13 cellular contexts compared by ENCODE assay signal in the genomic region with DNA sequence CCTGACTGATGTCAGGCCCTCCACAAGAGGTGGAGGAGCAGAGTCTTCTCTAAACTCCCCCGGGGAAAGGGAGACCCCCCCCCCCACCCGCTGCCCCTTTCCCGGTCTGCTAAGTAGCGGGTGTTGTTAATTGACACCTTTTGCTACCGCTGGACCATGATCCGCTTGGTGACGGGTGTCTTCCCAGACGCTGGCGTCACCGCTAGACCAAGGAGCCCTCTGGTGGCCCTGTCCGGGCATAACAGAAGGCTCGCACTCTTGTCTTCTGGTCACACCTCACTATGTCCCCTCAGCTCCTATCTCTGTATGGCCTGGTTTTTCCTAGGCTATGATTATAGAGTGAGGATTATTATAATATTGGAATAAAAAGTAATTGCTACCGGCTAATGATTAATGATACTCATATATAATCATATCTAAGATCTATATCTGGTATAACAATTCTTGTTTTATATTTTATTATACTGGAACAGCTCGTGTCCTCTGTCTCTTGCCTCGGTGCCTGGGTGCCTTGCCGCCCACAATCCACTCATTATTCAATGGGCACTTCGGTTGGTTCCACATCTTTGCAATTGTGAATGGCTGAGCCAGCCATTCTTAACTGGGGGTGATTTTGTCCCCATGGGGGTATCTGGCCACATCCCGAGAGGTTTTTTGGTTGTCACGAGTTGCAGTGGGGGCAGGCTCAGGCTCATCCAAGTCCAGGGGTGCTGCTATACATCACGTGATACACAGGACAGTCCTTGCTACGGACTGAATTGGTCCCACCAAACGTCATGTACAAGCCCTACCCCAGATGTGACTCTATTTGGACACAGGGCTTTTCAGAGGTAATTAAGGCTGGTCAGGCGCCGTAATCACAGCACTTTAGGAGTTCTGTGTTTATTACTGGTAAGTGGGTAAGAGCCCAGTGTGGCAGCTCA. TPM values are rescaled to one million over a fixed set of nuclear protein-coding genes. Genes with fewer than 3 reads are reported as not detected.
DNase-seq lines count a peak whose midpoint lies in the region; TF ChIP-seq lines count a peak whose summit lies in the region.
"Not testable (repeated sequence)": the region's sequence is repeated elsewhere in the genome, so short reads cannot be mapped to it uniquely, and the experiment has no call there.
"Had no signal": no experiment of that assay in that cellular context is flagged by ENCODE, and none has a peak within 500 bp of the region (broad histone marks: within the 10 kb centered on the region; RNA-seq: fewer than 3 reads in every experiment).

No MANE protein-coding gene starts in this region.

- BruUV-seq in MCF 10A (replicated peaks; lab: Mats Ljungman, UMichigan) = not testable (repeated sequence)

- peak; percentile 21 for DNase-seq in DMS53 (lab: John Stamatoyannopoulos, UW)
- DNase-seq in NCI-H69 (lab: John Stamatoyannopoulos, UW) = peak; percentile 6
- peak; percentile 9 for DNase-seq in MCF 10A (ENCODE audit: unreplicated experiment)
- peak; percentile 50 to 65 (median 58) for DNase-seq in immature natural killer cell
- DNase-seq in osteoblast (ENCODE audit: insufficient read length, low spot score, missing footprints) = not testable (repeated sequence)

- not testable (repeated sequence) for H3K4me2 ChIP-seq in SU-DHL-6 (ENCODE audit: low read depth, low read length, poor library complexity, severe bottlenecking); osteoblast (ENCODE audit: insufficient read depth, low read length)

- not testable (repeated sequence) for H3K27me3 Mint-ChIP-seq in MCF 10A (ENCODE audit: insufficient read depth, unreplicated experiment)
- H3K27me3 Mint-ChIP-seq in immature natural killer cell (ENCODE audit: low read depth in 3 of 3) = peaks cover 8 to 26% (median 21%) of the 10 kb centered on the region in 3 donors

- not testable (repeated sequence) for H3K36me3 ChIP-seq in HEK293 (ENCODE audit: control insufficient read depth in 2 of 2, insufficient read depth in 1 of 2, low read length in 2 of 2); SU-DHL-6 (ENCODE audit: low read length); osteoblast (ENCODE audit: insufficient read depth, low read length)

- H3K9me3 Mint-ChIP-seq in MCF 10A (ENCODE audit: unreplicated experiment) = peaks cover 21% of the 10 kb centered on the region
- not testable (repeated sequence) for H3K9me3 Mint-ChIP-seq in immature natural killer cell

- not testable (repeated sequence) for H3K4me3 Mint-ChIP-seq in MCF 10A (ENCODE audit: unreplicated experiment)
- H3K4me3 Mint-ChIP-seq in immature natural killer cell = peak overlapping the region; percentile 43 to 73 (median 69)

- H3K9ac ChIP-seq in SU-DHL-6 (ENCODE audit: low read length) = not testable (repeated sequence)

- not testable (repeated sequence) for H3K27ac Mint-ChIP-seq in MCF 10A (ENCODE audit: low read depth, unreplicated experiment)
- peak overlapping the region; percentile 47 to 92 (median 84) for H3K27ac Mint-ChIP-seq in immature natural killer cell

- H3F3A ChIP-seq in SU-DHL-6 (ENCODE audit: insufficient read depth) = not testable (repeated sequence)

- POLR2A ChIA-PET in HEK293 (lab: Yijun Ruan, JAX); MCF 10A (lab: Yijun Ruan, JAX): not testable (repeated sequence)

- not testable (repeated sequence) for H3K9me2 ChIP-seq in SU-DHL-6 (replicated peaks; ENCODE audit: insufficient read depth, low read length)

- not testable (repeated sequence) for H4K20me1 ChIP-seq in SU-DHL-6 (ENCODE audit: low read depth, low read length); osteoblast (ENCODE audit: insufficient read depth, low read length)

- not testable (repeated sequence) for H3K36me3 Mint-ChIP-seq in MCF 10A (ENCODE audit: insufficient read depth, unreplicated experiment); immature natural killer cell

- not testable (repeated sequence) for H3K27ac ChIP-seq in 22Rv1; HEK293 (ENCODE audit: extremely low read depth, low read depth, low read length); SU-DHL-6 (ENCODE audit: low read depth, low read length); osteoblast (ENCODE audit: low read depth, low read length)

- H3K4me1 Mint-ChIP-seq in MCF 10A (ENCODE audit: insufficient read depth, unreplicated experiment) = not testable (repeated sequence)
- H3K4me1 Mint-ChIP-seq in immature natural killer cell = peaks cover 74 to 80% of the 10 kb centered on the region in 2 donors

- TF ChIP-seq CTCF in 22Rv1 (IDR thresholded peaks at IDR 0.05) (peak; percentile 59), SU-DHL-6 (IDR thresholded peaks at IDR 0.05; ENCODE audit: insufficient read depth, low read length, poor library complexity, severe bottlenecking) (peak; percentile 8), osteoblast (IDR thresholded peaks at IDR 0.05; ENCODE audit: extremely low read depth, low read depth, low read length) (peak; percentile 11)
- TF ChIP-seq CTCF in HEK293 (tag by site-specific recombination; IDR thresholded peaks at IDR 0.05); MCF 10A (IDR thresholded peaks at IDR 0.05; ENCODE audit: unreplicated experiment): not testable (repeated sequence)

- H3K9me3 ChIP-seq in HEK293 (ENCODE audit: control insufficient read depth, insufficient read depth, low read depth, low read length); SU-DHL-6 (ENCODE audit: insufficient read depth, low read length); osteoblast (ENCODE audit: low read depth, low read length): not testable (repeated sequence)

- intact Hi-C loops in MCF 10A (cut with micrococcal nuclease) = not testable (repeated sequence)

- H3K79me2 ChIP-seq in SU-DHL-6 (ENCODE audit: insufficient read depth, low read length); osteoblast (ENCODE audit: insufficient read depth, low read length): not testable (repeated sequence)

- CTCF ChIA-PET in HEK293 (lab: Yijun Ruan, JAX) = interaction anchor here (0.5 to 4.1 kb wide), 8 partner anchors 8 to 1530 kb away, joined by 3 to 26 read pairs (median 3); no protein-coding TSS in a partner anchor
- CTCF ChIA-PET in MCF 10A (lab: Yijun Ruan, JAX) = interaction anchor here (0.6 to 5.5 kb wide), 7 partner anchors 12 to 302 kb away, joined by 3 to 73 read pairs (median 4); a partner anchor contains a TSS

- not testable (repeated sequence) for H3K4me3 ChIP-seq in HEK293 (ENCODE audit: low read depth, low read length); SU-DHL-6 (ENCODE audit: insufficient read depth, low read length, poor library complexity, severe bottlenecking); osteoblast (ENCODE audit: insufficient read depth, low read length)

- not testable (repeated sequence) for H2AFZ ChIP-seq in SU-DHL-6 (ENCODE audit: low read depth, low read length, severe bottlenecking); osteoblast (ENCODE audit: low read length)

- H3K4me1 ChIP-seq in HEK293 (ENCODE audit: control insufficient read depth, insufficient read depth, low read length); osteoblast (ENCODE audit: insufficient read depth, low read length): not testable (repeated sequence)

- H3K27me3 ChIP-seq in SU-DHL-6 (ENCODE audit: low read length); osteoblast (ENCODE audit: insufficient read depth, low read length): not testable (repeated sequence)

TF ChIP-seq in HEK293, 187 proteins besides CTCF, POLR2A, EP300 and RAD21:
- TF ChIP-seq ZNF654 (tag by site-specific recombination; IDR thresholded peaks at IDR 0.05; ENCODE audit: low read depth) = peak; percentile 23; the same call in 1 of the 2 replicates

RNA-seq across cellular contexts. Expression of a gene that starts 14.0 kb away (rescaled TPM):
- total RNA-seq in MCF 10A (2022) = not detected in 2 replicates
- polyA plus RNA-seq in immature natural killer cell = 100 to 1,000 TPM in 1 of 3 donors, 10 to 100 TPM in 2; 34.1 to 146 (median 61.1) TPM
- 0.36 and 0.59 TPM in 2 replicates for total RNA-seq in osteoblast
- total RNA-seq: cardiac muscle cell; CD4-positive, alpha-beta T cell; mammary epithelial cell; temporal lobe had no signal
- polyA plus RNA-seq: cardiac muscle cell, esophagus, mammary epithelial cell had no signal

RNA-seq across cellular contexts. Expression of a gene that starts 27.4 kb away (rescaled TPM):
- not detected in 2 replicates for total RNA-seq in MCF 10A (2022)
- 1 to 10 TPM in 1 of 3 donors, under 1 TPM in 1, not detected in 1; 0.27 to 2.0 TPM for polyA plus RNA-seq in immature natural killer cell
- total RNA-seq in osteoblast = not detected in 2 replicates
- total RNA-seq: CD4-positive, alpha-beta T cell; mammary epithelial cell; temporal lobe had no signal
- polyA plus RNA-seq: esophagus, mammary epithelial cell had no signal

RNA-seq across cellular contexts. Expression of a gene that starts 45.9 kb away (rescaled TPM):
- total RNA-seq in MCF 10A (2022) (not detected in 2 replicates), osteoblast (not detected in 2 replicates)
- under 1 TPM in 1 of 3 donors, not detected in 2; 0.46 TPM for polyA plus RNA-seq in immature natural killer cell
- total RNA-seq: cardiac muscle cell, mammary epithelial cell had no signal
- polyA plus RNA-seq: cardiac muscle cell, mammary epithelial cell had no signal

RNA-seq across cellular contexts. Expression of a gene that starts 46.3 kb away (rescaled TPM):
- not detected in 2 replicates for total RNA-seq in MCF 10A (2022)
- 10 to 100 TPM in 1 of 3 donors, 1 to 10 TPM in 2; 1.9 to 18.7 (median 4.4) TPM for polyA plus RNA-seq in immature natural killer cell
- 0.36 and 3.2 TPM in 2 replicates for total RNA-seq in osteoblast
- polyA plus RNA-seq: mammary epithelial cell had no signal
